11 cellular contexts compared by ENCODE assay signal in genomic region chr7:100899432-100899831, GRCh38. TPM values are rescaled to one million over a fixed set of nuclear protein-coding genes. Genes with fewer than 3 reads are reported as not detected.
"Had no signal": no experiment of that assay in that cellular context is flagged by ENCODE, and none has a peak within 500 bp of the region (broad histone marks: within the 10 kb centered on the region; RNA-seq: fewer than 3 reads in every experiment).

No MANE protein-coding gene starts in this region.

- H3K27ac ChIP-seq: GM23248, HL-60 had no signal

- H2AFZ ChIP-seq: GM23248 had no signal

- ATAC-seq: HepG2 had no signal

- FAIRE-seq: H54, HepG2 had no signal

- H3K4me3 ChIP-seq: GM23248 had no signal

- DNase-seq: GM23248, GOT3, H9, HCEC 1CT, HFFc6, KG1 had no signal

- H3K9ac ChIP-seq: GM23248 had no signal

RNA-seq across cellular contexts. Expression of gene ACHE, which starts 3.7 kb away (rescaled TPM):
- total RNA-seq: GM23248, HT1080 had no signal
- polyA plus RNA-seq: GM23248, IgD-negative memory B cell had no signal
